ENCODE assay signal across 2 cellular contexts in the genomic region with DNA sequence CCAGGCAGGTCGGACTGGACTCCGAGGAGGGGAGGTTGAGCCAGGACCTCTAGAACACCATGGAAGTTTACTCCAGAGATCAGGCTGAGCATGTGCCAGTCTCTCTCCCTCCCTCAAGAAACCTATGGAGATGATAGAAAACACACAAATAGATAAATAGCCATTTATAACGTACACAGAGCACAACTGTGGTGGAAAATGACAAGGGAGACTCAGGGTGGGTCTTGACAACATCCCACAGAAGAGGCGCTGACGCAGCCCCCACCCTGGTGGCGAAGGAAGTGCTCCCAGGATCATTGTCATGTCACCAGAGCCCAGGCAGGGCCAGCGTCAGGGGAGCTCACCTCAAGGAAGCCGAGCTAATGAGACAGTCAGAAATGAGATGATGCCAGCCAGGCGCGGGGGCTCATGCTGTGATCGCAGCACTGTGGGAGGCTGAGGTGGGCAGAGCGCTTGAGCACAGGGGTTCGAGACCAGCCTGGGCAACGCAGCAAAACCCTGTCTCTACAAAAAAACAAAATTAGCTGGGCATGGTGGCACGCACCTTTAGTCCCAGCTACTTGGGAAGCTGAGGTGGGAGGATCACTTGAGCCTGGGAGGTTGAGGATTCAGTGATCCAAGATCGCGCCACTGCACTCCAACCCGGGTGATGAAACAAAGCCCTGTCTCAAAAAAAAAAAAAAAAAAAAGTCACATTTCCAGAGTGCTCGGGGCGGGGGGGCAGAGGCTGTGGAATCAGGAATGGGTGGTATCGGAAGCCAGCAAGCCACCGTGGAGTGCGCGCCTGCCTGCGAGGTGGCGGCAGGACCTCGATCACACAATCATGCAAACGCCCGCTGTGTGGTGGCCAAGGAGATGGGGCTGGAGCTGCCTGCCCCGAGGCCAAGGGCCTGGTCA.
TF ChIP-seq lines count a peak whose summit lies in the region.

No MANE protein-coding gene starts in this region.

TF ChIP-seq in GM23338, 12 proteins besides CTCF, POLR2A, EP300 and RAD21 (continues in another document):
- TF ChIP-seq EZH2phosphoT487 (IDR thresholded peaks at IDR 0.05; ENCODE audit: unreplicated experiment), result no peak
- no peak for TF ChIP-seq STAT1 (IDR thresholded peaks at IDR 0.05; ENCODE audit: unreplicated experiment)
- TF ChIP-seq, protein P1, sequence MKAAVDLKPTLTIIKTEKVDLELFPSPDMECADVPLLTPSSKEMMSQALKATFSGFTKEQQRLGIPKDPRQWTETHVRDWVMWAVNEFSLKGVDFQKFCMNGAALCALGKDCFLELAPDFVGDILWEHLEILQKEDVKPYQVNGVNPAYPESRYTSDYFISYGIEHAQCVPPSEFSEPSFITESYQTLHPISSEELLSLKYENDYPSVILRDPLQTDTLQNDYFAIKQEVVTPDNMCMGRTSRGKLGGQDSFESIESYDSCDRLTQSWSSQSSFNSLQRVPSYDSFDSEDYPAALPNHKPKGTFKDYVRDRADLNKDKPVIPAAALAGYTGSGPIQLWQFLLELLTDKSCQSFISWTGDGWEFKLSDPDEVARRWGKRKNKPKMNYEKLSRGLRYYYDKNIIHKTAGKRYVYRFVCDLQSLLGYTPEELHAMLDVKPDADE (IDR thresholded peaks at IDR 0.05), result no peak
- TF ChIP-seq EZH2 (IDR thresholded peaks at IDR 0.05; ENCODE audit: low read depth, unreplicated experiment), result no peak
- TF ChIP-seq, protein P2, sequence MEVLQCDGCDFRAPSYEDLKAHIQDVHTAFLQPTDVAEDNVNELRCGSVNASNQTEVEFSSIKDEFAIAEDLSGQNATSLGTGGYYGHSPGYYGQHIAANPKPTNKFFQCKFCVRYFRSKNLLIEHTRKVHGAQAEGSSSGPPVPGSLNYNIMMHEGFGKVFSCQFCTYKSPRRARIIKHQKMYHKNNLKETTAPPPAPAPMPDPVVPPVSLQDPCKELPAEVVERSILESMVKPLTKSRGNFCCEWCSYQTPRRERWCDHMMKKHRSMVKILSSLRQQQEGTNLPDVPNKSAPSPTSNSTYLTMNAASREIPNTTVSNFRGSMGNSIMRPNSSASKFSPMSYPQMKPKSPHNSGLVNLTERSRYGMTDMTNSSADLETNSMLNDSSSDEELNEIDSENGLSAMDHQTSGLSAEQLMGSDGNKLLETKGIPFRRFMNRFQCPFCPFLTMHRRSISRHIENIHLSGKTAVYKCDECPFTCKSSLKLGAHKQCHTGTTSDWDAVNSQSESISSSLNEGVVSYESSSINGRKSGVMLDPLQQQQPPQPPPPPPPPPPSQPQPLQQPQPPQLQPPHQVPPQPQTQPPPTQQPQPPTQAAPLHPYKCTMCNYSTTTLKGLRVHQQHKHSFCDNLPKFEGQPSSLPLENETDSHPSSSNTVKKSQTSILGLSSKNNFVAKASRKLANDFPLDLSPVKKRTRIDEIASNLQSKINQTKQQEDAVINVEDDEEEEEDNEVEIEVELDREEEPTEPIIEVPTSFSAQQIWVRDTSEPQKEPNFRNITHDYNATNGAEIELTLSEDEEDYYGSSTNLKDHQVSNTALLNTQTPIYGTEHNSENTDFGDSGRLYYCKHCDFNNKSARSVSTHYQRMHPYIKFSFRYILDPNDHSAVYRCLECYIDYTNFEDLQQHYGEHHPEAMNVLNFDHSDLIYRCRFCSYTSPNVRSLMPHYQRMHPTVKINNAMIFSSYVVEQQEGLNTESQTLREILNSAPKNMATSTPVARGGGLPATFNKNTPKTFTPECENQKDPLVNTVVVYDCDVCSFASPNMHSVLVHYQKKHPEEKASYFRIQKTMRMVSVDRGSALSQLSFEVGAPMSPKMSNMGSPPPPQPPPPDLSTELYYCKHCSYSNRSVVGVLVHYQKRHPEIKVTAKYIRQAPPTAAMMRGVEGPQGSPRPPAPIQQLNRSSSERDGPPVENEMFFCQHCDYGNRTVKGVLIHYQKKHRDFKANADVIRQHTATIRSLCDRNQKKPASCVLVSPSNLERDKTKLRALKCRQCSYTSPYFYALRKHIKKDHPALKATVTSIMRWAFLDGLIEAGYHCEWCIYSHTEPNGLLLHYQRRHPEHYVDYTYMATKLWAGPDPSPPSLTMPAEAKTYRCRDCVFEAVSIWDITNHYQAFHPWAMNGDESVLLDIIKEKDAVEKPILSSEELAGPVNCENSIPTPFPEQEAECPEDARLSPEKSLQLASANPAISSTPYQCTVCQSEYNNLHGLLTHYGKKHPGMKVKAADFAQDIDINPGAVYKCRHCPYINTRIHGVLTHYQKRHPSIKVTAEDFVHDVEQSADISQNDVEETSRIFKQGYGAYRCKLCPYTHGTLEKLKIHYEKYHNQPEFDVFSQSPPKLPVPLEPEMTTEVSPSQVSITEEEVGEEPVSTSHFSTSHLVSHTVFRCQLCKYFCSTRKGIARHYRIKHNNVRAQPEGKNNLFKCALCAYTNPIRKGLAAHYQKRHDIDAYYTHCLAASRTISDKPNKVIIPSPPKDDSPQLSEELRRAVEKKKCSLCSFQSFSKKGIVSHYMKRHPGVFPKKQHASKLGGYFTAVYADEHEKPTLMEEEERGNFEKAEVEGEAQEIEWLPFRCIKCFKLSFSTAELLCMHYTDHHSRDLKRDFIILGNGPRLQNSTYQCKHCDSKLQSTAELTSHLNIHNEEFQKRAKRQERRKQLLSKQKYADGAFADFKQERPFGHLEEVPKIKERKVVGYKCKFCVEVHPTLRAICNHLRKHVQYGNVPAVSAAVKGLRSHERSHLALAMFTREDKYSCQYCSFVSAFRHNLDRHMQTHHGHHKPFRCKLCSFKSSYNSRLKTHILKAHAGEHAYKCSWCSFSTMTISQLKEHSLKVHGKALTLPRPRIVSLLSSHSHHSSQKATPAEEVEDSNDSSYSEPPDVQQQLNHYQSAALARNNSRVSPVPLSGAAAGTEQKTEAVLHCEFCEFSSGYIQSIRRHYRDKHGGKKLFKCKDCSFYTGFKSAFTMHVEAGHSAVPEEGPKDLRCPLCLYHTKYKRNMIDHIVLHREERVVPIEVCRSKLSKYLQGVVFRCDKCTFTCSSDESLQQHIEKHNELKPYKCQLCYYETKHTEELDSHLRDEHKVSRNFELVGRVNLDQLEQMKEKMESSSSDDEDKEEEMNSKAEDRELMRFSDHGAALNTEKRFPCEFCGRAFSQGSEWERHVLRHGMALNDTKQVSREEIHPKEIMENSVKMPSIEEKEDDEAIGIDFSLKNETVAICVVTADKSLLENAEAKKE (CRISPR knock-in tag; IDR thresholded peaks at IDR 0.05), result no peak
- TF ChIP-seq ZNF331 (CRISPR knock-in tag; IDR thresholded peaks at IDR 0.05; ENCODE audit: low read depth), result no peak
- no peak for TF ChIP-seq JUNB (IDR thresholded peaks at IDR 0.05; ENCODE audit: unreplicated experiment)
- TF ChIP-seq NANOG (IDR thresholded peaks at IDR 0.05; ENCODE audit: borderline replicate concordance), result no peak
- TF ChIP-seq ZNF114 (CRISPR knock-in tag; IDR thresholded peaks at IDR 0.05), result no peak
- TF ChIP-seq CREB1 (CRISPR knock-in tag; IDR thresholded peaks at IDR 0.05; ENCODE audit: low read depth), result no peak

TF ChIP-seq in WTC11, 78 proteins besides CTCF, POLR2A, EP300 and RAD21:
- no peak for TF ChIP-seq CBFB (CRISPR knock-in tag; IDR thresholded peaks at IDR 0.05; ENCODE audit: low read depth)
- TF ChIP-seq, protein P3, sequence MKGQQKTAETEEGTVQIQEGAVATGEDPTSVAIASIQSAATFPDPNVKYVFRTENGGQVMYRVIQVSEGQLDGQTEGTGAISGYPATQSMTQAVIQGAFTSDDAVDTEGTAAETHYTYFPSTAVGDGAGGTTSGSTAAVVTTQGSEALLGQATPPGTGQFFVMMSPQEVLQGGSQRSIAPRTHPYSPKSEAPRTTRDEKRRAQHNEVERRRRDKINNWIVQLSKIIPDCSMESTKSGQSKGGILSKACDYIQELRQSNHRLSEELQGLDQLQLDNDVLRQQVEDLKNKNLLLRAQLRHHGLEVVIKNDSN (CRISPR knock-in tag; IDR thresholded peaks at IDR 0.05), result no peak
- TF ChIP-seq, protein P4, sequence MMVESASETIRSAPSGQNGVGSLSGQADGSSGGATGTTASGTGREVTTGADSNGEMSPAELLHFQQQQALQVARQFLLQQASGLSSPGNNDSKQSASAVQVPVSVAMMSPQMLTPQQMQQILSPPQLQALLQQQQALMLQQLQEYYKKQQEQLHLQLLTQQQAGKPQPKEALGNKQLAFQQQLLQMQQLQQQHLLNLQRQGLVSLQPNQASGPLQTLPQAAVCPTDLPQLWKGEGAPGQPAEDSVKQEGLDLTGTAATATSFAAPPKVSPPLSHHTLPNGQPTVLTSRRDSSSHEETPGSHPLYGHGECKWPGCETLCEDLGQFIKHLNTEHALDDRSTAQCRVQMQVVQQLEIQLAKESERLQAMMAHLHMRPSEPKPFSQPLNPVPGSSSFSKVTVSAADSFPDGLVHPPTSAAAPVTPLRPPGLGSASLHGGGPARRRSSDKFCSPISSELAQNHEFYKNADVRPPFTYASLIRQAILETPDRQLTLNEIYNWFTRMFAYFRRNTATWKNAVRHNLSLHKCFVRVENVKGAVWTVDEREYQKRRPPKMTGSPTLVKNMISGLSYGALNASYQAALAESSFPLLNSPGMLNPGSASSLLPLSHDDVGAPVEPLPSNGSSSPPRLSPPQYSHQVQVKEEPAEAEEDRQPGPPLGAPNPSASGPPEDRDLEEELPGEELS (CRISPR knock-in tag; IDR thresholded peaks at IDR 0.05), result no peak
- no peak for TF ChIP-seq TP53 (CRISPR knock-in tag; IDR thresholded peaks at IDR 0.05)
- no peak for TF ChIP-seq TCF7 (CRISPR knock-in tag; IDR thresholded peaks at IDR 0.05; ENCODE audit: low read depth)
- TF ChIP-seq, protein P5, sequence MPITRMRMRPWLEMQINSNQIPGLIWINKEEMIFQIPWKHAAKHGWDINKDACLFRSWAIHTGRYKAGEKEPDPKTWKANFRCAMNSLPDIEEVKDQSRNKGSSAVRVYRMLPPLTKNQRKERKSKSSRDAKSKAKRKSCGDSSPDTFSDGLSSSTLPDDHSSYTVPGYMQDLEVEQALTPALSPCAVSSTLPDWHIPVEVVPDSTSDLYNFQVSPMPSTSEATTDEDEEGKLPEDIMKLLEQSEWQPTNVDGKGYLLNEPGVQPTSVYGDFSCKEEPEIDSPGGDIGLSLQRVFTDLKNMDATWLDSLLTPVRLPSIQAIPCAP (CRISPR knock-in tag; IDR thresholded peaks at IDR 0.05), result no peak
- no peak for TF ChIP-seq MYBL2 (CRISPR knock-in tag; IDR thresholded peaks at IDR 0.05)
- no peak for TF ChIP-seq CREB1 (CRISPR knock-in tag; IDR thresholded peaks at IDR 0.05)
- TF ChIP-seq ZNF121 (CRISPR knock-in tag; IDR thresholded peaks at IDR 0.05), result no peak
TF ChIP-seq in WTC11: peak in this region for 0.
